In the genomic region with DNA sequence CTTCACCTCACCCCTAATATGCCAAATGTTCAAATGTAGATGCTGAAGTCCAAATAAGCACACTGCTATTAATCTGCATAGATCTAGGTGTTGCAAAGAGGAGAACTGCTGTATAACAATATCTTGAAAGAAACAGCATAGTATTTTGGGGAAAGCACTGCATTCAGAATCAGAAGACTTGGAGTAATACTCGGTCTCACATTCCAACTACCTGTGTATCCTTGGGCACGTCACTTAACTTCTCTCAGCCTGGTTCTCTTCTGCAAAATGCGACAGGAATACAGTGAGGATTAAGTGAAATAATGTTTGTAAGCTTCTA, we compare ENCODE assay signal across 1 cellular context.
TF ChIP-seq lines count a peak whose summit lies in the region.

No MANE protein-coding gene starts in this region.

TF ChIP-seq in SK-N-SH, 30 proteins besides CTCF, POLR2A, EP300 and RAD21 (continued from another document):
- TF ChIP-seq PBX3 (IDR thresholded peaks at IDR 0.05) (no peak), JUND (IDR thresholded peaks at IDR 0.05) (no peak)
